Comparison of ENCODE assay signal across 8 cellular contexts in genomic region chr3:186784820-186785516, GRCh38. TPM values are rescaled to one million over a fixed set of nuclear protein-coding genes. Genes with fewer than 3 reads are reported as not detected.
DNase-seq lines count a peak whose midpoint lies in the region; ATAC-seq, FAIRE-seq and TF ChIP-seq lines count a peak whose summit lies in the region.
"Had no signal": no experiment of that assay in that cellular context is flagged by ENCODE, and none has a peak within 500 bp of the region (broad histone marks: within the 10 kb centered on the region; RNA-seq: fewer than 3 reads in every experiment).

No MANE protein-coding gene starts in this region.

- H3K9me3 ChIP-seq in HAP-1 (no peaks in the 10 kb centered on the region; the same call in 1 of the 2 replicates), small intestine (ENCODE audit: control insufficient read depth, low read depth) (no peaks in the 10 kb centered on the region)

- POLR2A ChIA-PET in T-cell (lab: Charles Lee) = interaction anchor here (0.5 to 3.2 kb wide), 15 partner anchors 7 to 1199 kb away, joined by 3 to 22 read pairs (median 4); partner anchors contain the start of genes RFC4 (in 2 of the 2) and DNAJB11 (in 1 of the 2)

- H3K27me3 ChIP-seq in HAP-1 (ENCODE audit: low read depth) (no peaks in the 10 kb centered on the region), small intestine (ENCODE audit: control insufficient read depth in 2 of 2, insufficient read depth in 2 of 2, low read length in 2 of 2) (no peaks in the 10 kb centered on the region)

- peaks cover 62 to 67% (median 66%) of the 10 kb centered on the region in 3 donors for H3K4me1 Mint-ChIP-seq in T-cell

- DNase-seq in HAP-1 (ENCODE audit: low spot score in 2 of 2) (no peak), T-cell (no peak), foreskin fibroblast (peak in 1 of 2 donors; percentile 18), small intestine (no peak), ACHN (no peak)
- DNase-seq in stimulated activated CD4-positive, alpha-beta T cell treated with anti-CD3 and anti-CD28 coated beads, Interleukin-4, amount 100 ng/mL, for 24 hours = no peak

- WGBS in small intestine, 3 donors = 1 to 7% (median 3%) methylated on average over 7 of the region's 7 CpGs

- H3K9me3 Mint-ChIP-seq in T-cell = no peaks in the 10 kb centered on the region

- no peak for ATAC-seq in T-cell (replicated peaks in 1 of 4)
- no peak for ATAC-seq in HG02970 (IDR thresholded peaks at IDR 0.05; ENCODE audit: low FRiP score, unreplicated experiment)

- H3K4me3 ChIP-seq in HAP-1 (peak overlapping the region; percentile 99), foreskin fibroblast (ENCODE audit: low read depth in 1 of 2, low read length in 2 of 2) (peak overlapping the region; percentile 62 to 99), small intestine (ENCODE audit: low read depth in 1 of 2, low read length in 2 of 2) (peak overlapping the region; percentile 93 to 97)

- H3K36me3 ChIP-seq in HAP-1 (replicated peaks) (peaks cover 66% of the 10 kb centered on the region), small intestine (ENCODE audit: control insufficient read depth in 2 of 2, insufficient read depth in 2 of 2, low read length in 2 of 2) (peaks cover 25 to 32% of the 10 kb centered on the region in 2 donors)

- CTCF ChIA-PET in T-cell (lab: Charles Lee) = interaction anchor here in 1 of 2 donors (2.2 kb wide), 1 partner anchor 36 kb away, joined by 6 read pairs; no protein-coding TSS in a partner anchor

- H3K36me3 Mint-ChIP-seq in T-cell = peaks cover 56% of the 10 kb centered on the region

- peaks cover 37% of the 10 kb centered on the region for H3K4me1 ChIP-seq in HAP-1
- peaks cover 0 to 7% of the 10 kb centered on the region in 2 donors for H3K4me1 ChIP-seq in small intestine (ENCODE audit: control insufficient read depth in 2 of 2, insufficient read depth in 1 of 2, low read depth in 1 of 2, low read length in 1 of 2)

- H3K27ac Mint-ChIP-seq in T-cell = peak overlapping the region; percentile 98 to 100

- H3K27me3 Mint-ChIP-seq in T-cell = peaks cover 0 to 2% of the 10 kb centered on the region in 2 donors

- in situ Hi-C loops in HAP-1 (cut with MboI; ENCODE audit: low sequenced_read_pairs) = no loop called here
- in situ Hi-C loops in ACHN (cut with HindIII; ENCODE audit: low pct_ligation_motif_present, low pct_unique_long_range_greater_than_20kb, low sequenced_read_pairs) = no loop called here

- no peak overlapping the region for H3K27ac ChIP-seq in small intestine (ENCODE audit: low read depth in 1 of 2, low read length in 1 of 2)

- FAIRE-seq in small intestine (lab: Jason Lieb, UNC) = no peak

- peak overlapping the region; percentile 98 to 100 (median 100) for H3K4me3 Mint-ChIP-seq in T-cell

- no peak for TF ChIP-seq CTCF in foreskin fibroblast (IDR thresholded peaks at IDR 0.05; ENCODE audit: low read depth, low read length)

RNA-seq across cellular contexts. Expression of gene EIF4A2, which starts 1.6 kb away (rescaled TPM):
- 100 to 1,000 TPM; 544 to 870 (median 576) TPM for total RNA-seq in T-cell
- 100 to 1,000 TPM; 288 to 461 (median 331) TPM for polyA plus RNA-seq in small intestine

RNA-seq across cellular contexts. Expression of gene RFC4, which starts 21.3 kb away (rescaled TPM):
- 10 to 100 TPM; 13.4 to 21.0 (median 19.2) TPM for total RNA-seq in T-cell
- polyA plus RNA-seq in small intestine = 10 to 100 TPM in 1 of 3 donors, 1 to 10 TPM in 2; 9.2 to 31.8 (median 9.2) TPM

RNA-seq across cellular contexts. Expression of gene ADIPOQ, which starts 57.5 kb away (rescaled TPM):
- not detected for total RNA-seq in T-cell
- polyA plus RNA-seq in small intestine = 10 to 100 TPM in 1 of 3 donors, under 1 TPM in 2; 0.22 to 34.5 (median 0.54) TPM
- total RNA-seq: RPMI7951 had no signal
